Comparison of ENCODE assay signal across 1 cellular context in genomic region chr5:172770675-172771438, GRCh38.
TF ChIP-seq lines count a peak whose summit lies in the region.

DUSP1 (minus strand) TSS chr5:172771195; CDS start chr5:172770952, 243 bp downstream.

TF ChIP-seq in A549, 52 proteins besides CTCF, POLR2A, EP300 and RAD21 (continued from another document):
- TF ChIP-seq REST (IDR thresholded peaks at IDR 0.05): peak; percentile 56; the same call in 1 of the 2 replicates
- peak; percentile 14; the same call in 1 of the 2 replicates for TF ChIP-seq NFE2L2 (conservative IDR thresholded peaks at IDR 0.05; ENCODE audit: low read length)
- TF ChIP-seq TFCP2L1 (CRISPR knock-in tag; IDR thresholded peaks at IDR 0.05): peak; percentile 97
- peak; percentile 94; the same call in 1 of the 2 replicates for TF ChIP-seq RARB (CRISPR knock-in tag; IDR thresholded peaks at IDR 0.05)
- TF ChIP-seq JUNB (IDR thresholded peaks at IDR 0.05): peak; percentile 76
- no peak for TF ChIP-seq ZNF302 (CRISPR knock-in tag; IDR thresholded peaks at IDR 0.05)
- peak; percentile 89 for TF ChIP-seq USF2 (IDR thresholded peaks at IDR 0.05)
- 0 out of 2 replicates have a peak, but pooled peaks have one; percentile 54 for TF ChIP-seq ATOH8 (CRISPR knock-in tag; IDR thresholded peaks at IDR 0.05; ENCODE audit: low read depth)
- TF ChIP-seq HMGXB4 (CRISPR knock-in tag; IDR thresholded peaks at IDR 0.05; ENCODE audit: borderline replicate concordance): peak; percentile 90
- peak; percentile 40; the same call in 1 of the 2 replicates for TF ChIP-seq HOXB5 (CRISPR knock-in tag; IDR thresholded peaks at IDR 0.05)
- TF ChIP-seq POLR2AphosphoS2 (conservative IDR thresholded peaks at IDR 0.05; ENCODE audit: low read length): peak; percentile 89; the same call in 1 of the 2 replicates
- peak; percentile 81 for TF ChIP-seq PBX3 (IDR thresholded peaks at IDR 0.05)
- no peak for TF ChIP-seq ESRRA (IDR thresholded peaks at IDR 0.05; ENCODE audit: borderline replicate concordance, low read length)
